Comparison of ENCODE assay signal across 20 cellular contexts in the genomic region with DNA sequence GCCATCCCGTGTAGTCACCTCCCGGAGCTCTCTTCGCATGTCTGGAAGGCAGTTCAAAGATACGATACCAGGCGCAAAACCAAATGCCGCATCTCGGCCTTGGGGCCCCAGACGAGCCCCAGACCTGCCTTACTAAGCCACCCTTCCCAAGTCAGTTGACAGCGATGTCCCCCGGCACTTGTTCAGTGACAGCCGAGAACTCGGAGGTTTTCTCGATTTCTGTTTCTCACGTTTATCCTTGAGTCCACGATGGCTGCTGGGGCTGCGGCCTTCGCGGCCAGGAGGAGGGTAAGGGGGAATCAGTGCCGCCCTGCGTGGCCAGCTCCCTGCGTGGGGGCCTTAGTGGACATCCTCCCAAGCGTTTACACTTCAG. TPM values are rescaled to one million over a fixed set of nuclear protein-coding genes. Genes with fewer than 3 reads are reported as not detected.
DNase-seq lines count a peak whose midpoint lies in the region; ATAC-seq and TF ChIP-seq lines count a peak whose summit lies in the region.
"Had no signal": no experiment of that assay in that cellular context is flagged by ENCODE, and none has a peak within 500 bp of the region (broad histone marks: within the 10 kb centered on the region; RNA-seq: fewer than 3 reads in every experiment).

No MANE protein-coding gene starts in this region.

- intact Hi-C loops in CD8-positive, alpha-beta T cell (cut with DNase I, micrococcal nuclease) = no loop called here

- H3K27me3 ChIP-seq in CD8-positive, alpha-beta T cell (ENCODE audit: insufficient read depth, low read length) = no peaks in the 10 kb centered on the region
- H3K27me3 ChIP-seq in H7 (ENCODE audit: control insufficient read depth, insufficient read depth, low read length) (no peaks in the 10 kb centered on the region), endodermal cell (ENCODE audit: control insufficient read depth, insufficient read depth, low read length, poor library complexity, severe bottlenecking) (no peaks in the 10 kb centered on the region), osteoblast (ENCODE audit: insufficient read depth, low read length) (no peaks in the 10 kb centered on the region)
- H3K27me3 ChIP-seq: brain microvascular endothelial cell, pancreas had no signal

- H3K4me1 ChIP-seq in CD8-positive, alpha-beta T cell (ENCODE audit: insufficient read depth, low read length) = peaks cover 20% of the 10 kb centered on the region
- peaks cover 2% of the 10 kb centered on the region for H3K4me1 ChIP-seq in endodermal cell (ENCODE audit: control insufficient read depth, insufficient read depth, low read length)
- H3K4me1 ChIP-seq in osteoblast (ENCODE audit: insufficient read depth, low read length) = peaks cover 12% of the 10 kb centered on the region

- H3K36me3 Mint-ChIP-seq in CD8-positive, alpha-beta T cell = peaks cover 63% of the 10 kb centered on the region
- H3K36me3 Mint-ChIP-seq in endodermal cell (ENCODE audit: low read depth) = peaks cover 51% of the 10 kb centered on the region

- no peak overlapping the region for H3K4me3 ChIP-seq in CD8-positive, alpha-beta T cell (ENCODE audit: low read depth, low read length)
- no peak overlapping the region for H3K4me3 ChIP-seq in H7 (ENCODE audit: insufficient read depth, low read depth, low read length)
- no peak overlapping the region for H3K4me3 ChIP-seq in endodermal cell (ENCODE audit: low read length)
- no peak overlapping the region for H3K4me3 ChIP-seq in osteoblast (ENCODE audit: insufficient read depth, low read length)
- H3K4me3 ChIP-seq: coronary artery, pancreas had no signal

- no peak overlapping the region for H3K27ac ChIP-seq in CD8-positive, alpha-beta T cell (ENCODE audit: low read depth, low read length)
- H3K27ac ChIP-seq in endodermal cell (ENCODE audit: low read depth, low read length) (peak overlapping the region; percentile 24), osteoblast (ENCODE audit: low read depth, low read length) (no peak overlapping the region)
- H3K27ac ChIP-seq: brain microvascular endothelial cell, coronary artery, KMS-11, pancreas had no signal

- no peak for DNase-seq in CD8-positive, alpha-beta T cell
- DNase-seq in H7 (peak; percentile 49), endodermal cell (no peak), osteoblast (ENCODE audit: insufficient read length, low spot score, missing footprints) (peak; percentile 43), NCI-H187 (lab: John Stamatoyannopoulos, UW) (no peak), NCI-H2171 treated with DMSO at 0.1 percent for 48 hours (lab: John Stamatoyannopoulos, UW) (no peak), left lobe of liver (ENCODE audit: low spot score) (no peak)
- DNase-seq: activated CD4-positive, CD25-positive, alpha-beta regulatory T cell treated with anti-CD3 and anti-CD28 coated beads, Interleukin-2, amount 50 U/mL, for 72 hours; activated CD8-positive, alpha-beta memory T cell treated with anti-CD3 and anti-CD28 coated beads, Interleukin-2, amount 50 U/mL, for 4 hours; activated naive CD4-positive, alpha-beta T cell treated with Interleukin-2 at 50 U/mL for 16 hours; brain microvascular endothelial cell; left cardiac atrium; NCI-H1092; NCI-H510A treated with DMSO at 0.1 percent for 48 hours; pancreas; SIG-M5; stimulated activated CD4-positive, alpha-beta T cell treated with anti-CD3 and anti-CD28 coated beads, Interleukin-4, amount 100 ng/mL, for 1 hour; T-helper 2 cell had no signal

- H2AFZ ChIP-seq in osteoblast (ENCODE audit: low read length) = no peak overlapping the region

- no peak overlapping the region for H3K4me2 ChIP-seq in osteoblast (ENCODE audit: insufficient read depth, low read length)
- H3K4me2 ChIP-seq: KMS-11 had no signal

- peak overlapping the region; percentile 82 for H3K27ac Mint-ChIP-seq in CD8-positive, alpha-beta T cell
- peak overlapping the region; percentile 74 for H3K27ac Mint-ChIP-seq in endodermal cell

- POLR2A ChIA-PET in CD8-positive, alpha-beta T cell (lab: Charles Lee) = no interaction called here

- no peaks in the 10 kb centered on the region for H3K9me3 Mint-ChIP-seq in CD8-positive, alpha-beta T cell
- no peaks in the 10 kb centered on the region for H3K9me3 Mint-ChIP-seq in endodermal cell

- H3K36me3 ChIP-seq in CD8-positive, alpha-beta T cell (ENCODE audit: insufficient read depth, low read length) = peaks cover 5% of the 10 kb centered on the region
- H3K36me3 ChIP-seq in H7 (replicated peaks; ENCODE audit: control insufficient read depth, insufficient read depth, low read length) (peaks cover 2% of the 10 kb centered on the region), endodermal cell (ENCODE audit: control insufficient read depth, insufficient read depth, low read length) (peaks cover 31% of the 10 kb centered on the region), osteoblast (ENCODE audit: insufficient read depth, low read length) (peaks cover 28% of the 10 kb centered on the region)

- no peak overlapping the region for H3K4me3 Mint-ChIP-seq in CD8-positive, alpha-beta T cell
- no peak overlapping the region for H3K4me3 Mint-ChIP-seq in endodermal cell

- CTCF ChIA-PET in CD8-positive, alpha-beta T cell (lab: Charles Lee) = no interaction called here

- no peaks in the 10 kb centered on the region for H3K9me3 ChIP-seq in CD8-positive, alpha-beta T cell (ENCODE audit: low read length)
- H3K9me3 ChIP-seq in endodermal cell (ENCODE audit: control insufficient read depth, low read length) (no peaks in the 10 kb centered on the region), osteoblast (ENCODE audit: low read depth, low read length) (no peaks in the 10 kb centered on the region)
- H3K9me3 ChIP-seq: pancreas had no signal

- H3K27me3 Mint-ChIP-seq in CD8-positive, alpha-beta T cell (ENCODE audit: low read depth) = no peaks in the 10 kb centered on the region
- no peaks in the 10 kb centered on the region for H3K27me3 Mint-ChIP-seq in endodermal cell (ENCODE audit: insufficient read depth)

- TF ChIP-seq CTCF in CD8-positive, alpha-beta T cell (IDR thresholded peaks at IDR 0.05) = no peak
- no peak for TF ChIP-seq CTCF in endodermal cell (conservative IDR thresholded peaks at IDR 0.05)
- no peak for TF ChIP-seq CTCF in osteoblast (IDR thresholded peaks at IDR 0.05; ENCODE audit: extremely low read depth, low read depth, low read length)

- peaks cover 72% of the 10 kb centered on the region for H4K20me1 ChIP-seq in osteoblast (ENCODE audit: insufficient read depth, low read length)

- ATAC-seq in CD8-positive, alpha-beta T cell = no peak
- no peak for ATAC-seq in left lobe of liver
- ATAC-seq: left cardiac atrium, pancreas had no signal

- 89 to 93% methylated on average over 17 to 22 of the region's 22 CpGs for WGBS in endodermal cell (ENCODE audit: insufficient coverage in 1 of 2, insufficient read length in 1 of 2), 2 experiments

- H3K79me2 ChIP-seq in osteoblast (ENCODE audit: insufficient read depth, low read length) = peaks cover 95% of the 10 kb centered on the region

- no peak overlapping the region for H3K9ac ChIP-seq in endodermal cell (ENCODE audit: extremely low read depth, low read length, poor library complexity, severe bottlenecking)
- H3K9ac ChIP-seq: KMS-11 had no signal

- peaks cover 64% of the 10 kb centered on the region for H3K4me1 Mint-ChIP-seq in CD8-positive, alpha-beta T cell (ENCODE audit: low read depth)
- H3K4me1 Mint-ChIP-seq in endodermal cell = peaks cover 19% of the 10 kb centered on the region

RNA-seq across cellular contexts. Expression of gene MAEA, which starts 7.3 kb away (rescaled TPM):
- 10 to 100 TPM; 74.6 to 77.6 TPM for total RNA-seq in CD8-positive, alpha-beta T cell
- 65.4 and 80.6 TPM in 2 replicates for total RNA-seq in H7 (2014; rRNA removed; shearing (Covaris generic))
- 10 to 100 TPM; 48.8 to 72.7 TPM for total RNA-seq in endodermal cell
- 72.4 TPM for polyA plus RNA-seq in endodermal cell (2013, experiment 1 of 2)
- 65.4 TPM for polyA plus RNA-seq in endodermal cell (2013, experiment 2 of 2)
- total RNA-seq in osteoblast = 55.7 and 70.6 TPM in 2 replicates
- 33.3 TPM for total RNA-seq in left lobe of liver

RNA-seq across cellular contexts. Expression of gene CTBP1, which starts 48.1 kb away (rescaled TPM):
- 100 to 1,000 TPM; 129 to 132 TPM for total RNA-seq in CD8-positive, alpha-beta T cell
- total RNA-seq in H7 (2014; rRNA removed; shearing (Covaris generic)) = 267 and 360 TPM in 2 replicates
- 100 to 1,000 TPM; 181 to 189 TPM for total RNA-seq in endodermal cell
- polyA plus RNA-seq in endodermal cell (2013, experiment 1 of 2) = 145 TPM
- 147 TPM for polyA plus RNA-seq in endodermal cell (2013, experiment 2 of 2)
- 246 and 262 TPM in 2 replicates for total RNA-seq in osteoblast
- 97.0 TPM for total RNA-seq in left lobe of liver

RNA-seq across cellular contexts. Expression of gene UVSSA, which starts 50.0 kb away (rescaled TPM):
- 10 to 100 TPM; 27.3 to 27.5 TPM for total RNA-seq in CD8-positive, alpha-beta T cell
- total RNA-seq in H7 (2014; rRNA removed; shearing (Covaris generic)) = 12.6 and 16.1 TPM in 2 replicates
- total RNA-seq in endodermal cell (10 to 100 TPM; 50.4 to 61.6 TPM), osteoblast (12.7 and 14.8 TPM in 2 replicates), left lobe of liver (18.6 TPM)
- 19.2 TPM for polyA plus RNA-seq in endodermal cell (2013, experiment 1 of 2)
- 17.1 TPM for polyA plus RNA-seq in endodermal cell (2013, experiment 2 of 2)

Comparison
In these comparisons a context has a peak if more than half of its experiments do, and no peak if none do; other contexts are left out.
1. DNase-seq: peak in H7 (single experiment) and osteoblast (single experiment); none in CD8-positive, alpha-beta T cell (0 of 7), endodermal cell (single experiment), NCI-H187 (0 of 2), NCI-H2171 treated with DMSO at 0.1 percent for 48 hours (single experiment) and left lobe of liver (single experiment).